10 cellular contexts compared by ENCODE assay signal in the genomic region with DNA sequence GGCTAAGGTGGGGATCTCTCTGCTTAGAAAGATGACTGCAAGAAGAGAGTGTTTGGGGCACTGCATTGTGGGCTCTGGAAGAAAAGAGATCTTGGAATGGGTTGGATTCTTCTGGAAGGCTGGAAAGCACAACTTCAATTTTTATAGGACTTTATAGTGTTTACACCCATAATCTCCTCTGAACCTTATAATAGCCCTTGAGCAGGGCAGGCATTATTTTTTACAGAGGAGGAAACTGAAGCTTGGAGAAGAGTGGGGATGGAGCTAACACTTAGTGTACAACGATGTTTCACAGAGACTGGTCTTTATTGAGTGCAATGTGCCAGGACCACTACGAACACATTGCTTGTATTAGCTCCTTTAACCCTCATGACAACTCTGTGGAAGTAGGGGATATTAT. TPM values are rescaled to one million over a fixed set of nuclear protein-coding genes. Genes with fewer than 3 reads are reported as not detected.
DNase-seq lines count a peak whose midpoint lies in the region; ATAC-seq and TF ChIP-seq lines count a peak whose summit lies in the region.
"Had no signal": no experiment of that assay in that cellular context is flagged by ENCODE, and none has a peak within 500 bp of the region (broad histone marks: within the 10 kb centered on the region; RNA-seq: fewer than 3 reads in every experiment).

No MANE protein-coding gene starts in this region.

- intact Hi-C loops in activated CD4-positive, alpha-beta T cell treated with anti-CD3 and anti-CD28 coated beads, Interleukin-2, amount 10 ng/mL, durations not matched to agents 24 days and 14 days (cut with micrococcal nuclease): no loop called here

- POLR2A ChIA-PET in WTC11 (lab: Charles Lee): interaction anchor here (0.9 to 1.2 kb wide), 5 partner anchors 8 to 47 kb away, joined by 3 to 10 read pairs (median 5); no protein-coding TSS in a partner anchor

- no peaks in the 10 kb centered on the region for H3K27me3 Mint-ChIP-seq in activated CD4-positive, alpha-beta T cell treated with anti-CD3 and anti-CD28 coated beads, Interleukin-2, amount 10 ng/mL, durations not matched to agents 24 days and 14 days
- peaks cover 2% of the 10 kb centered on the region; the same call in 1 of the 2 replicates for H3K27me3 Mint-ChIP-seq in WTC11 (ENCODE audit: low read depth)

- TF ChIP-seq CTCF in WTC11 (IDR thresholded peaks at IDR 0.05): no peak

- H3K27ac ChIP-seq in layer of hippocampus (ENCODE audit: low read depth, low read length) (peak overlapping the region; percentile 53), temporal lobe (ENCODE audit: low read depth, low read length) (peak overlapping the region; percentile 77)
- H3K27ac ChIP-seq: tibial artery had no signal

- no peaks in the 10 kb centered on the region for H3K9me3 Mint-ChIP-seq in activated CD4-positive, alpha-beta T cell treated with anti-CD3 and anti-CD28 coated beads, Interleukin-2, amount 10 ng/mL, durations not matched to agents 24 days and 14 days
- H3K9me3 Mint-ChIP-seq in WTC11: no peaks in the 10 kb centered on the region

- DNase-seq in activated CD4-positive, alpha-beta T cell treated with anti-CD3 and anti-CD28 coated beads, Interleukin-2, amount 10 ng/mL, durations not matched to agents 24 days and 14 days: no peak
- DNase-seq in activated CD4-positive, alpha-beta T cell treated with anti-CD3 and anti-CD28 coated beads for 1 hour: no peak
- DNase-seq in WTC11 (ENCODE audit: low spot score): no peak
- DNase-seq in iPS-NIHi11 (ENCODE audit: low spot score): no peak
- DNase-seq in dermis blood vessel endothelial cell: no peak
- DNase-seq: Kasumi-1 had no signal

- peak overlapping the region; percentile 71 for H3K4me3 Mint-ChIP-seq in activated CD4-positive, alpha-beta T cell treated with anti-CD3 and anti-CD28 coated beads, Interleukin-2, amount 10 ng/mL, durations not matched to agents 24 days and 14 days
- no peak overlapping the region; the same call in 1 of the 2 replicates for H3K4me3 Mint-ChIP-seq in WTC11

- CTCF ChIA-PET in WTC11 (lab: Charles Lee): interaction anchor here (0.6 to 2.8 kb wide), 13 partner anchors 9 to 1158 kb away, joined by 3 to 62 read pairs (median 6); a partner anchor contains a TSS

- no peaks in the 10 kb centered on the region for H3K36me3 Mint-ChIP-seq in activated CD4-positive, alpha-beta T cell treated with anti-CD3 and anti-CD28 coated beads, Interleukin-2, amount 10 ng/mL, durations not matched to agents 24 days and 14 days (ENCODE audit: low read depth)
- H3K36me3 Mint-ChIP-seq in WTC11: no peaks in the 10 kb centered on the region

- peaks cover 58% of the 10 kb centered on the region for H3K4me1 Mint-ChIP-seq in activated CD4-positive, alpha-beta T cell treated with anti-CD3 and anti-CD28 coated beads, Interleukin-2, amount 10 ng/mL, durations not matched to agents 24 days and 14 days
- H3K4me1 Mint-ChIP-seq in WTC11: peaks cover 60% of the 10 kb centered on the region

- ATAC-seq in WTC11: no peak
- no peak for ATAC-seq in GM19035 (IDR thresholded peaks at IDR 0.05; ENCODE audit: unreplicated experiment)

- H3K27ac Mint-ChIP-seq in activated CD4-positive, alpha-beta T cell treated with anti-CD3 and anti-CD28 coated beads, Interleukin-2, amount 10 ng/mL, durations not matched to agents 24 days and 14 days: peak overlapping the region; percentile 84
- peak overlapping the region; percentile 87 for H3K27ac Mint-ChIP-seq in WTC11

- no peaks in the 10 kb centered on the region for H3K27me3 ChIP-seq in layer of hippocampus (ENCODE audit: control insufficient read depth, insufficient read depth, low read length)
- H3K27me3 ChIP-seq: tibial artery had no signal

TF ChIP-seq in WTC11, 78 proteins besides CTCF, POLR2A, EP300 and RAD21:
- no peak for TF ChIP-seq CREB1 (CRISPR knock-in tag; IDR thresholded peaks at IDR 0.05)
- TF ChIP-seq, protein P1, sequence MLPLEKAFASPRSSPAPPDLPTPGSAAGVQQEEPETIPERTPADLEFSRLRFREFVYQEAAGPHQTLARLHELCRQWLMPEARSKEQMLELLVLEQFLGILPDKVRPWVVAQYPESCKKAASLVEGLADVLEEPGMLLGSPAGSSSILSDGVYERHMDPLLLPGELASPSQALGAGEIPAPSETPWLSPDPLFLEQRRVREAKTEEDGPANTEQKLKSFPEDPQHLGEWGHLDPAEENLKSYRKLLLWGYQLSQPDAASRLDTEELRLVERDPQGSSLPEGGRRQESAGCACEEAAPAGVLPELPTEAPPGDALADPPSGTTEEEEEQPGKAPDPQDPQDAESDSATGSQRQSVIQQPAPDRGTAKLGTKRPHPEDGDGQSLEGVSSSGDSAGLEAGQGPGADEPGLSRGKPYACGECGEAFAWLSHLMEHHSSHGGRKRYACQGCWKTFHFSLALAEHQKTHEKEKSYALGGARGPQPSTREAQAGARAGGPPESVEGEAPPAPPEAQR (CRISPR knock-in tag; IDR thresholded peaks at IDR 0.05): no peak
- no peak for TF ChIP-seq ZBTB21 (CRISPR knock-in tag; IDR thresholded peaks at IDR 0.05; ENCODE audit: borderline replicate concordance)
- no peak for TF ChIP-seq JUN (CRISPR knock-in tag; IDR thresholded peaks at IDR 0.05)
- TF ChIP-seq NR2C2 (CRISPR knock-in tag; IDR thresholded peaks at IDR 0.05): no peak
- TF ChIP-seq, protein P2, sequence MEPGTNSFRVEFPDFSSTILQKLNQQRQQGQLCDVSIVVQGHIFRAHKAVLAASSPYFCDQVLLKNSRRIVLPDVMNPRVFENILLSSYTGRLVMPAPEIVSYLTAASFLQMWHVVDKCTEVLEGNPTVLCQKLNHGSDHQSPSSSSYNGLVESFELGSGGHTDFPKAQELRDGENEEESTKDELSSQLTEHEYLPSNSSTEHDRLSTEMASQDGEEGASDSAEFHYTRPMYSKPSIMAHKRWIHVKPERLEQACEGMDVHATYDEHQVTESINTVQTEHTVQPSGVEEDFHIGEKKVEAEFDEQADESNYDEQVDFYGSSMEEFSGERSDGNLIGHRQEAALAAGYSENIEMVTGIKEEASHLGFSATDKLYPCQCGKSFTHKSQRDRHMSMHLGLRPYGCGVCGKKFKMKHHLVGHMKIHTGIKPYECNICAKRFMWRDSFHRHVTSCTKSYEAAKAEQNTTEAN (CRISPR knock-in tag; IDR thresholded peaks at IDR 0.05): no peak

RNA-seq across cellular contexts. Expression of a gene that starts 10.4 kb away (rescaled TPM):
- total RNA-seq in activated CD4-positive, alpha-beta T cell treated with anti-CD3 and anti-CD28 coated beads, Interleukin-2, amount 10 ng/mL, durations not matched to agents 24 days and 14 days: 13.1 and 16.8 TPM in 2 replicates
- total RNA-seq in WTC11 (2021) (0.55 to 0.87 TPM (median 0.80 TPM) in 3 replicates), temporal lobe (not detected), dermis blood vessel endothelial cell (not detected in 2 replicates)

RNA-seq across cellular contexts. Expression of a gene that starts 47.7 kb away (rescaled TPM):
- total RNA-seq in activated CD4-positive, alpha-beta T cell treated with anti-CD3 and anti-CD28 coated beads, Interleukin-2, amount 10 ng/mL, durations not matched to agents 24 days and 14 days: 113 and 117 TPM in 2 replicates
- 155 to 172 TPM (median 162 TPM) in 3 replicates for total RNA-seq in WTC11 (2021)
- 14.3 TPM for total RNA-seq in temporal lobe
- 375 and 706 TPM in 2 replicates for total RNA-seq in dermis blood vessel endothelial cell
